8 cellular contexts compared by ENCODE assay signal in genomic region chr1:64675718-64676345, GRCh38.
DNase-seq lines count a peak whose midpoint lies in the region; ATAC-seq and TF ChIP-seq lines count a peak whose summit lies in the region.

No MANE protein-coding gene starts in this region.

- no peaks in the 10 kb centered on the region for H3K4me1 Mint-ChIP-seq in endothelial cell (ENCODE audit: unreplicated experiment)

- H3K27ac Mint-ChIP-seq in endothelial cell (ENCODE audit: unreplicated experiment) = no peak overlapping the region

- H3K36me3 Mint-ChIP-seq in endothelial cell (ENCODE audit: low read depth, unreplicated experiment) = peaks cover 16% of the 10 kb centered on the region

- no peak overlapping the region for H3K4me3 Mint-ChIP-seq in endothelial cell (ENCODE audit: unreplicated experiment)

- H3K9me3 Mint-ChIP-seq in endothelial cell (ENCODE audit: unreplicated experiment) = no peaks in the 10 kb centered on the region

- ATAC-seq in GM21360 (IDR thresholded peaks at IDR 0.05; ENCODE audit: unreplicated experiment) = no peak
- ATAC-seq in GM19328 (IDR thresholded peaks at IDR 0.05; ENCODE audit: unreplicated experiment) = no peak

- H3K27me3 Mint-ChIP-seq in endothelial cell (ENCODE audit: unreplicated experiment) = no peaks in the 10 kb centered on the region

- TF ChIP-seq CTCF in endothelial cell (IDR thresholded peaks at IDR 0.05; ENCODE audit: unreplicated experiment) (peak; percentile 59), retinal pigment epithelial cell (conservative IDR thresholded peaks at IDR 0.05; ENCODE audit: low read depth, low read length) (peak; percentile 73)

- DNase-seq in NCI-H748 (lab: John Stamatoyannopoulos, UW; ENCODE audit: unreplicated experiment) (peak; percentile 23), NCI-H748 treated with DMSO at 0.1 percent for 48 hours (lab: John Stamatoyannopoulos, UW) (no peak), NCI-H460 (ENCODE audit: extremely low read depth, low read depth) (peak; percentile 29), endothelial cell (ENCODE audit: low spot score) (no peak), retinal pigment epithelial cell (ENCODE audit: low read depth) (no peak), NCI-H1092 (lab: John Stamatoyannopoulos, UW) (no peak)

- no peak overlapping the region for H3K4me3 ChIP-seq in retinal pigment epithelial cell (ENCODE audit: low read length)

Comparison
In these comparisons a context has a peak if more than half of its experiments do, and no peak if none do; other contexts are left out.
1. DNase-seq: peak in NCI-H748 (single experiment) and NCI-H460 (single experiment); none in NCI-H748 treated with DMSO at 0.1 percent for 48 hours (single experiment), endothelial cell (single experiment), retinal pigment epithelial cell (single experiment) and NCI-H1092 (single experiment).